2 cellular contexts compared by ENCODE assay signal in the genomic region with DNA sequence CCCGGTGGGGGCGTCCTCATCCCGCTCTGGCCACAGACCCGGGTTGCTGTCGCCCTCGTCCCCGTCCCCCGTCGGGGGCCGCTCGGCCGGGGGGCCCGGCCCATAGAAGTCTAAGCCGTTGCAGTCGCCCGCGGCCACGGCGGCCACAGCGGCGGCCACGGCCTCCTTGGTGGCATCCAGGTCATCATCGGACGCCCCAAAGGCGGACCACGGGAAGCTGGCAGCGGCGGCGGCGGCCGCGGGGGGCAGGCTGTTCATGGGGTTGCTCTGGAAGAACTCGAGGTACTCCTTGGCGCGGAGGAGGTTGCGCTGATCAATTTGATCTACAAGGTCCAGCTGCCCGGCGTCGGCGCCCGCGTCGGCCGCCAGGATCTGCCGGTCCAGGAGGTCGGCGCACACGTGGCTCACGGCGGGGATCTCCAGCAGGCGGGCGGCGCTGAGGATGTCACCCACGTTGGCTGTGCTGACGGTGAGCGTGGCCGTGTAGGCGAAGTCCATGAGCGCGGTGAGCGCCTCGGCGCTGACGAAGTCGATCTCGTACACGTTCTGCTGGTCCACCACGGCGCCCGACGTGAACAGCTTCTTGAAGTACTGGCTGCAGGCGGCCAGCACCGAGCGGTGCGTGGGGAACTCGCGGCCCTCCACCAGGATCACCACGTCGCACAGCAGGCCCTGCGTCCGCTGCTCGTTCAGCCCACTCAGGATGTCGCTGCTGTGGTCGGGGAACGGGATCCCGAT.
TF ChIP-seq lines count a peak whose summit lies in the region.

No MANE protein-coding gene starts in this region.

TF ChIP-seq in GM12878, 131 proteins besides CTCF, POLR2A, EP300 and RAD21:
- TF ChIP-seq SMAD5 (IDR thresholded peaks at IDR 0.05; ENCODE audit: low read depth) = no peak
- no peak for TF ChIP-seq PAX5 (IDR thresholded peaks at IDR 0.05; ENCODE audit: borderline replicate concordance, low read depth, low read length)
- TF ChIP-seq HDAC6 (IDR thresholded peaks at IDR 0.05; ENCODE audit: unreplicated experiment) = no peak
- TF ChIP-seq HDGF (IDR thresholded peaks at IDR 0.05) = no peak
- TF ChIP-seq YBX1 (IDR thresholded peaks at IDR 0.05) = no peak
- no peak for TF ChIP-seq ZNF24 (IDR thresholded peaks at IDR 0.05)
- TF ChIP-seq RAD51 (IDR thresholded peaks at IDR 0.05) = no peak
- TF ChIP-seq, protein P1, sequence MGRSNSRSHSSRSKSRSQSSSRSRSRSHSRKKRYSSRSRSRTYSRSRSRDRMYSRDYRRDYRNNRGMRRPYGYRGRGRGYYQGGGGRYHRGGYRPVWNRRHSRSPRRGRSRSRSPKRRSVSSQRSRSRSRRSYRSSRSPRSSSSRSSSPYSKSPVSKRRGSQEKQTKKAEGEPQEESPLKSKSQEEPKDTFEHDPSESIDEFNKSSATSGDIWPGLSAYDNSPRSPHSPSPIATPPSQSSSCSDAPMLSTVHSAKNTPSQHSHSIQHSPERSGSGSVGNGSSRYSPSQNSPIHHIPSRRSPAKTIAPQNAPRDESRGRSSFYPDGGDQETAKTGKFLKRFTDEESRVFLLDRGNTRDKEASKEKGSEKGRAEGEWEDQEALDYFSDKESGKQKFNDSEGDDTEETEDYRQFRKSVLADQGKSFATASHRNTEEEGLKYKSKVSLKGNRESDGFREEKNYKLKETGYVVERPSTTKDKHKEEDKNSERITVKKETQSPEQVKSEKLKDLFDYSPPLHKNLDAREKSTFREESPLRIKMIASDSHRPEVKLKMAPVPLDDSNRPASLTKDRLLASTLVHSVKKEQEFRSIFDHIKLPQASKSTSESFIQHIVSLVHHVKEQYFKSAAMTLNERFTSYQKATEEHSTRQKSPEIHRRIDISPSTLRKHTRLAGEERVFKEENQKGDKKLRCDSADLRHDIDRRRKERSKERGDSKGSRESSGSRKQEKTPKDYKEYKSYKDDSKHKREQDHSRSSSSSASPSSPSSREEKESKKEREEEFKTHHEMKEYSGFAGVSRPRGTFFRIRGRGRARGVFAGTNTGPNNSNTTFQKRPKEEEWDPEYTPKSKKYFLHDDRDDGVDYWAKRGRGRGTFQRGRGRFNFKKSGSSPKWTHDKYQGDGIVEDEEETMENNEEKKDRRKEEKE (IDR thresholded peaks at IDR 0.05) = no peak
- no peak for TF ChIP-seq JUNB (IDR thresholded peaks at IDR 0.05)
- TF ChIP-seq ZNF274 (IDR thresholded peaks at IDR 0.05; ENCODE audit: insufficient read depth, insufficient read length) = no peak
- TF ChIP-seq, protein P2, sequence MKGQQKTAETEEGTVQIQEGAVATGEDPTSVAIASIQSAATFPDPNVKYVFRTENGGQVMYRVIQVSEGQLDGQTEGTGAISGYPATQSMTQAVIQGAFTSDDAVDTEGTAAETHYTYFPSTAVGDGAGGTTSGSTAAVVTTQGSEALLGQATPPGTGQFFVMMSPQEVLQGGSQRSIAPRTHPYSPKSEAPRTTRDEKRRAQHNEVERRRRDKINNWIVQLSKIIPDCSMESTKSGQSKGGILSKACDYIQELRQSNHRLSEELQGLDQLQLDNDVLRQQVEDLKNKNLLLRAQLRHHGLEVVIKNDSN (IDR thresholded peaks at IDR 0.05; ENCODE audit: borderline replicate concordance, extremely low read length, insufficient read depth, low read depth, low read length) = no peak
- TF ChIP-seq, protein P3, sequence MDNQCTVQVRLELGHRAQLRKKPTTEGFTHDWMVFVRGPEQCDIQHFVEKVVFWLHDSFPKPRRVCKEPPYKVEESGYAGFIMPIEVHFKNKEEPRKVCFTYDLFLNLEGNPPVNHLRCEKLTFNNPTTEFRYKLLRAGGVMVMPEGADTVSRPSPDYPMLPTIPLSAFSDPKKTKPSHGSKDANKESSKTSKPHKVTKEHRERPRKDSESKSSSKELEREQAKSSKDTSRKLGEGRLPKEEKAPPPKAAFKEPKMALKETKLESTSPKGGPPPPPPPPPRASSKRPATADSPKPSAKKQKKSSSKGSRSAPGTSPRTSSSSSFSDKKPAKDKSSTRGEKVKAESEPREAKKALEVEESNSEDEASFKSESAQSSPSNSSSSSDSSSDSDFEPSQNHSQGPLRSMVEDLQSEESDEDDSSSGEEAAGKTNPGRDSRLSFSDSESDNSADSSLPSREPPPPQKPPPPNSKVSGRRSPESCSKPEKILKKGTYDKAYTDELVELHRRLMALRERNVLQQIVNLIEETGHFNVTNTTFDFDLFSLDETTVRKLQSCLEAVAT (IDR thresholded peaks at IDR 0.05) = no peak
- no peak for TF ChIP-seq RB1 (IDR thresholded peaks at IDR 0.05; ENCODE audit: borderline replicate concordance)
- TF ChIP-seq, protein P4, sequence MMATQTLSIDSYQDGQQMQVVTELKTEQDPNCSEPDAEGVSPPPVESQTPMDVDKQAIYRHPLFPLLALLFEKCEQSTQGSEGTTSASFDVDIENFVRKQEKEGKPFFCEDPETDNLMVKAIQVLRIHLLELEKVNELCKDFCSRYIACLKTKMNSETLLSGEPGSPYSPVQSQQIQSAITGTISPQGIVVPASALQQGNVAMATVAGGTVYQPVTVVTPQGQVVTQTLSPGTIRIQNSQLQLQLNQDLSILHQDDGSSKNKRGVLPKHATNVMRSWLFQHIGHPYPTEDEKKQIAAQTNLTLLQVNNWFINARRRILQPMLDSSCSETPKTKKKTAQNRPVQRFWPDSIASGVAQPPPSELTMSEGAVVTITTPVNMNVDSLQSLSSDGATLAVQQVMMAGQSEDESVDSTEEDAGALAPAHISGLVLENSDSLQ (IDR thresholded peaks at IDR 0.05) = no peak
- no peak for TF ChIP-seq STAT1 (conservative IDR thresholded peaks at IDR 0.05)
- TF ChIP-seq SMC3 (IDR thresholded peaks at IDR 0.05; ENCODE audit: borderline replicate concordance, low read length) = no peak
- no peak for TF ChIP-seq ZNF384 (IDR thresholded peaks at IDR 0.05; ENCODE audit: borderline replicate concordance, low read depth, low read length)
- no peak for TF ChIP-seq SIN3A (IDR thresholded peaks at IDR 0.05; ENCODE audit: low read depth, low read length)

TF ChIP-seq in HepG2, 621 proteins besides CTCF, POLR2A, EP300 and RAD21 (continues in another document):
- TF ChIP-seq DMAP1 (CRISPR knock-in tag; IDR thresholded peaks at IDR 0.05) (no peak), MTA1 (CRISPR knock-in tag; IDR thresholded peaks at IDR 0.05; ENCODE audit: borderline replicate concordance) (peak; percentile 57; the same call in 1 of the 2 replicates), POGZ (CRISPR knock-in tag; IDR thresholded peaks at IDR 0.05) (no peak), REPIN1 (CRISPR knock-in tag; IDR thresholded peaks at IDR 0.05; ENCODE audit: borderline replicate concordance, low read depth) (no peak), IKZF1 (IDR thresholded peaks at IDR 0.05) (no peak), ZFP1 (CRISPR knock-in tag; IDR thresholded peaks at IDR 0.05) (no peak), ZNF329 (CRISPR knock-in tag; IDR thresholded peaks at IDR 0.05; ENCODE audit: low read depth) (no peak)
- TF ChIP-seq, protein P5, sequence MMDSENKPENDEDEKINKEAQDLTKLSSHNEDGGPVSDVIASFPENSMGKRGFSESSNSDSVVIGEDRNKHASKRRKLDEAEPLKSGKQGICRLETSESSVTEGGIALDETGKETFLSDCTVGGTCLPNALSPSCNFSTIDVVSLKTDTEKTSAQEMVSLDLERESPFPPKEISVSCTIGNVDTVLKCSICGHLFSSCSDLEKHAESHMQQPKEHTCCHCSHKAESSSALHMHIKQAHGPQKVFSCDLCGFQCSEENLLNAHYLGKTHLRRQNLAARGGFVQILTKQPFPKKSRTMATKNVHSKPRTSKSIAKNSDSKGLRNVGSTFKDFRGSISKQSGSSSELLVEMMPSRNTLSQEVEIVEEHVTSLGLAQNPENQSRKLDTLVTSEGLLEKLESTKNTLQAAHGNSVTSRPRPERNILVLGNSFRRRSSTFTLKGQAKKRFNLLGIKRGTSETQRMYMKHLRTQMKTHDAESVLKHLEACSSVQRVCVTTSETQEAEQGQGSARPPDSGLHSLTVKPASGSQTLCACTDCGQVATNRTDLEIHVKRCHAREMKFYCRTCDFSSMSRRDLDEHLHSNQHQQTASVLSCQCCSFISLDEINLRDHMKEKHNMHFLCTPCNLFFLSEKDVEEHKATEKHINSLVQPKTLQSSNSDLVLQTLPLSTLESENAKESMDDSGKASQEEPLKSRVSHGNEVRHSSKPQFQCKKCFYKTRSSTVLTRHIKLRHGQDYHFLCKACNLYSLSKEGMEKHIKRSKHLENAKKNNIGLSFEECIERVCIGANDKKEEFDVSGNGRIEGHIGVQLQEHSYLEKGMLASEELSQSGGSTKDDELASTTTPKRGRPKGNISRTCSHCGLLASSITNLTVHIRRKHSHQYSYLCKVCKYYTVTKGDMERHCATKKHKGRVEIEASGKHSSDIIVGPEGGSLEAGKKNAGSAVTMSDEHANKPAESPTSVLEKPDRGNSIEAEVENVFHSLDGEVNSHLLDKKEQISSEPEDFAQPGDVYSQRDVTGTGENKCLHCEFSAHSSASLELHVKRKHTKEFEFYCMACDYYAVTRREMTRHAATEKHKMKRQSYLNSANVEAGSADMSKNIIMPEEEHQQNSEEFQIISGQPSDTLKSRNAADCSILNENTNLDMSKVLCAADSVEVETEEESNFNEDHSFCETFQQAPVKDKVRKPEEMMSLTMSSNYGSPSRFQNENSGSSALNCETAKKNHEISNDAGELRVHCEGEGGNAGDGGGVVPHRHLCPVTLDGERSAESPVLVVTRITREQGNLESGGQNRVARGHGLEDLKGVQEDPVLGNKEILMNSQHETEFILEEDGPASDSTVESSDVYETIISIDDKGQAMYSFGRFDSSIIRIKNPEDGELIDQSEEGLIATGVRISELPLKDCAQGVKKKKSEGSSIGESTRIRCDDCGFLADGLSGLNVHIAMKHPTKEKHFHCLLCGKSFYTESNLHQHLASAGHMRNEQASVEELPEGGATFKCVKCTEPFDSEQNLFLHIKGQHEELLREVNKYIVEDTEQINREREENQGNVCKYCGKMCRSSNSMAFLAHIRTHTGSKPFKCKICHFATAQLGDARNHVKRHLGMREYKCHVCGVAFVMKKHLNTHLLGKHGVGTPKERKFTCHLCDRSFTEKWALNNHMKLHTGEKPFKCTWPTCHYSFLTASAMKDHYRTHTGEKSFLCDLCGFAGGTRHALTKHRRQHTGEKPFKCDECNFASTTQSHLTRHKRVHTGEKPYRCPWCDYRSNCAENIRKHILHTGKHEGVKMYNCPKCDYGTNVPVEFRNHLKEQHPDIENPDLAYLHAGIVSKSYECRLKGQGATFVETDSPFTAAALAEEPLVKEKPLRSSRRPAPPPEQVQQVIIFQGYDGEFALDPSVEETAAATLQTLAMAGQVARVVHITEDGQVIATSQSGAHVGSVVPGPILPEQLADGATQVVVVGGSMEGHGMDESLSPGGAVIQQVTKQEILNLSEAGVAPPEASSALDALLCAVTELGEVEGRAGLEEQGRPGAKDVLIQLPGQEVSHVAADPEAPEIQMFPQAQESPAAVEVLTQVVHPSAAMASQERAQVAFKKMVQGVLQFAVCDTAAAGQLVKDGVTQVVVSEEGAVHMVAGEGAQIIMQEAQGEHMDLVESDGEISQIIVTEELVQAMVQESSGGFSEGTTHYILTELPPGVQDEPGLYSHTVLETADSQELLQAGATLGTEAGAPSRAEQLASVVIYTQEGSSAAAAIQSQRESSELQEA (CRISPR knock-in tag; IDR thresholded peaks at IDR 0.05; ENCODE audit: not compliant biosample characterization) = no peak
- TF ChIP-seq, protein P6, sequence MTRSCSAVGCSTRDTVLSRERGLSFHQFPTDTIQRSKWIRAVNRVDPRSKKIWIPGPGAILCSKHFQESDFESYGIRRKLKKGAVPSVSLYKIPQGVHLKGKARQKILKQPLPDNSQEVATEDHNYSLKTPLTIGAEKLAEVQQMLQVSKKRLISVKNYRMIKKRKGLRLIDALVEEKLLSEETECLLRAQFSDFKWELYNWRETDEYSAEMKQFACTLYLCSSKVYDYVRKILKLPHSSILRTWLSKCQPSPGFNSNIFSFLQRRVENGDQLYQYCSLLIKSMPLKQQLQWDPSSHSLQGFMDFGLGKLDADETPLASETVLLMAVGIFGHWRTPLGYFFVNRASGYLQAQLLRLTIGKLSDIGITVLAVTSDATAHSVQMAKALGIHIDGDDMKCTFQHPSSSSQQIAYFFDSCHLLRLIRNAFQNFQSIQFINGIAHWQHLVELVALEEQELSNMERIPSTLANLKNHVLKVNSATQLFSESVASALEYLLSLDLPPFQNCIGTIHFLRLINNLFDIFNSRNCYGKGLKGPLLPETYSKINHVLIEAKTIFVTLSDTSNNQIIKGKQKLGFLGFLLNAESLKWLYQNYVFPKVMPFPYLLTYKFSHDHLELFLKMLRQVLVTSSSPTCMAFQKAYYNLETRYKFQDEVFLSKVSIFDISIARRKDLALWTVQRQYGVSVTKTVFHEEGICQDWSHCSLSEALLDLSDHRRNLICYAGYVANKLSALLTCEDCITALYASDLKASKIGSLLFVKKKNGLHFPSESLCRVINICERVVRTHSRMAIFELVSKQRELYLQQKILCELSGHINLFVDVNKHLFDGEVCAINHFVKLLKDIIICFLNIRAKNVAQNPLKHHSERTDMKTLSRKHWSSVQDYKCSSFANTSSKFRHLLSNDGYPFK (CRISPR knock-in tag; IDR thresholded peaks at IDR 0.05; ENCODE audit: borderline replicate concordance) = no peak
- TF ChIP-seq, protein P7, sequence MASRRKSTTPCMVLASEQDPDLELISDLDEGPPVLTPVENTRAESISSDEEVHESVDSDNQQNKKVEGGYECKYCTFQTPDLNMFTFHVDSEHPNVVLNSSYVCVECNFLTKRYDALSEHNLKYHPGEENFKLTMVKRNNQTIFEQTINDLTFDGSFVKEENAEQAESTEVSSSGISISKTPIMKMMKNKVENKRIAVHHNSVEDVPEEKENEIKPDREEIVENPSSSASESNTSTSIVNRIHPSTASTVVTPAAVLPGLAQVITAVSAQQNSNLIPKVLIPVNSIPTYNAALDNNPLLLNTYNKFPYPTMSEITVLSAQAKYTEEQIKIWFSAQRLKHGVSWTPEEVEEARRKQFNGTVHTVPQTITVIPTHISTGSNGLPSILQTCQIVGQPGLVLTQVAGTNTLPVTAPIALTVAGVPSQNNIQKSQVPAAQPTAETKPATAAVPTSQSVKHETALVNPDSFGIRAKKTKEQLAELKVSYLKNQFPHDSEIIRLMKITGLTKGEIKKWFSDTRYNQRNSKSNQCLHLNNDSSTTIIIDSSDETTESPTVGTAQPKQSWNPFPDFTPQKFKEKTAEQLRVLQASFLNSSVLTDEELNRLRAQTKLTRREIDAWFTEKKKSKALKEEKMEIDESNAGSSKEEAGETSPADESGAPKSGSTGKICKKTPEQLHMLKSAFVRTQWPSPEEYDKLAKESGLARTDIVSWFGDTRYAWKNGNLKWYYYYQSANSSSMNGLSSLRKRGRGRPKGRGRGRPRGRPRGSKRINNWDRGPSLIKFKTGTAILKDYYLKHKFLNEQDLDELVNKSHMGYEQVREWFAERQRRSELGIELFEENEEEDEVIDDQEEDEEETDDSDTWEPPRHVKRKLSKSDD (CRISPR knock-in tag; IDR thresholded peaks at IDR 0.05; ENCODE audit: low read depth) = peak; percentile 43; the same call in 1 of the 2 replicates
